Comparison of ENCODE assay signal across 8 cellular contexts in genomic region chr22:27880778-27881394, GRCh38. TPM values are rescaled to one million over a fixed set of nuclear protein-coding genes. Genes with fewer than 3 reads are reported as not detected.
A peak's percentile ranks its signal among the peaks of the same experiment; 100 is the strongest.
DNase-seq lines count a peak whose midpoint lies in the region; ATAC-seq, FAIRE-seq and TF ChIP-seq lines count a peak whose summit lies in the region.

No MANE protein-coding gene starts in this region.

- peak overlapping the region; percentile 77 for H3K27ac Mint-ChIP-seq in chondrocyte (ENCODE audit: unreplicated experiment)
- H3K27ac Mint-ChIP-seq in activated CD4-positive, alpha-beta memory T cell treated with anti-CD3 and anti-CD28 coated beads for 36 hours = no peak overlapping the region

- POLR2A ChIA-PET in activated CD4-positive, alpha-beta memory T cell treated with anti-CD3 and anti-CD28 coated beads for 36 hours (lab: Charles Lee) = no interaction called here

- no peaks in the 10 kb centered on the region for H3K9me3 Mint-ChIP-seq in chondrocyte (ENCODE audit: low read depth)
- no peaks in the 10 kb centered on the region for H3K9me3 Mint-ChIP-seq in activated CD4-positive, alpha-beta memory T cell treated with anti-CD3 and anti-CD28 coated beads for 36 hours

- TF ChIP-seq POLR2A in H54 (IDR thresholded peaks at IDR 0.05; ENCODE audit: low read depth, low read length) = no peak

- peaks cover 6% of the 10 kb centered on the region for H3K36me3 Mint-ChIP-seq in chondrocyte (ENCODE audit: low read depth)
- H3K36me3 Mint-ChIP-seq in activated CD4-positive, alpha-beta memory T cell treated with anti-CD3 and anti-CD28 coated beads for 36 hours = peaks cover 14% of the 10 kb centered on the region

- H4K20me1 ChIP-seq in OCI-LY1 (ENCODE audit: insufficient read depth, low read length) = no peaks in the 10 kb centered on the region

- H3K4me2 ChIP-seq in OCI-LY1 (ENCODE audit: low read length) = no peak overlapping the region

- CTCF ChIA-PET in activated CD4-positive, alpha-beta memory T cell treated with anti-CD3 and anti-CD28 coated beads for 36 hours (lab: Charles Lee) = interaction anchor here (0.6 to 9.4 kb wide), 21 partner anchors 8 to 1207 kb away, joined by 3 to 74 read pairs (median 4); partner anchors contain the start of gene PITPNB

- no peak overlapping the region for H3K4me3 Mint-ChIP-seq in chondrocyte (ENCODE audit: unreplicated experiment)
- no peak overlapping the region for H3K4me3 Mint-ChIP-seq in activated CD4-positive, alpha-beta memory T cell treated with anti-CD3 and anti-CD28 coated beads for 36 hours

- H3K27ac ChIP-seq in C4-2B (no peak overlapping the region), OCI-LY1 (ENCODE audit: low read depth, low read length, poor library complexity, severe bottlenecking) (no peak overlapping the region), subcutaneous abdominal adipose tissue (ENCODE audit: low read depth, low read length) (peak overlapping the region; percentile 44)

- H3K27me3 Mint-ChIP-seq in chondrocyte (ENCODE audit: low read depth) = no peaks in the 10 kb centered on the region
- H3K27me3 Mint-ChIP-seq in activated CD4-positive, alpha-beta memory T cell treated with anti-CD3 and anti-CD28 coated beads for 36 hours = no peaks in the 10 kb centered on the region

- peak; percentile 60 for FAIRE-seq in H54 (lab: Jason Lieb, UNC)

- ATAC-seq in HG02798 (IDR thresholded peaks at IDR 0.05; ENCODE audit: poor library complexity, unreplicated experiment) = no peak

- TF ChIP-seq CTCF in C4-2B (conservative IDR thresholded peaks at IDR 0.05) = peak; percentile 50
- peak; percentile 70 for TF ChIP-seq CTCF in OCI-LY1 (IDR thresholded peaks at IDR 0.05; ENCODE audit: low read length)
- TF ChIP-seq CTCF in chondrocyte (IDR thresholded peaks at IDR 0.05) = peak; percentile 88

- no peaks in the 10 kb centered on the region for H3K4me1 ChIP-seq in OCI-LY1 (ENCODE audit: insufficient read depth, low read length, severe bottlenecking)
- peaks cover 7 to 28% (median 26%) of the 10 kb centered on the region in 5 donors for H3K4me1 ChIP-seq in subcutaneous abdominal adipose tissue (ENCODE audit: control insufficient read depth in 5 of 5, insufficient read depth in 5 of 5, low read length in 5 of 5)

- H3K9ac ChIP-seq in OCI-LY1 (ENCODE audit: low read length) (no peak overlapping the region), subcutaneous abdominal adipose tissue (ENCODE audit: low read length in 5 of 5) (peak overlapping the region in 2 of 5 donors; percentile 24 to 58)

- H3K27me3 ChIP-seq in OCI-LY1 (ENCODE audit: insufficient read depth, low read length) (no peaks in the 10 kb centered on the region), subcutaneous abdominal adipose tissue (ENCODE audit: control insufficient read depth in 5 of 5, insufficient read depth in 4 of 5, low read length in 5 of 5) (no peaks in the 10 kb centered on the region)

- H3K36me3 ChIP-seq in OCI-LY1 (ENCODE audit: insufficient read depth, low read length) (peaks cover 20% of the 10 kb centered on the region), subcutaneous abdominal adipose tissue (ENCODE audit: control insufficient read depth in 5 of 5, insufficient read depth in 5 of 5, low read length in 5 of 5) (peaks cover 0 to 18% (median 10%) of the 10 kb centered on the region in 5 donors)

- H3K9me3 ChIP-seq in OCI-LY1 (ENCODE audit: low read length) (no peaks in the 10 kb centered on the region), subcutaneous abdominal adipose tissue (ENCODE audit: control insufficient read depth in 5 of 5, low read length in 5 of 5) (no peaks in the 10 kb centered on the region)

- H3K79me2 ChIP-seq in OCI-LY1 (ENCODE audit: insufficient read depth, low read length) = no peaks in the 10 kb centered on the region

- peaks cover 67% of the 10 kb centered on the region for H3K4me1 Mint-ChIP-seq in chondrocyte (ENCODE audit: low read depth)
- peaks cover 27% of the 10 kb centered on the region for H3K4me1 Mint-ChIP-seq in activated CD4-positive, alpha-beta memory T cell treated with anti-CD3 and anti-CD28 coated beads for 36 hours (ENCODE audit: low read depth)

- intact Hi-C loops in activated CD4-positive, alpha-beta memory T cell treated with anti-CD3 and anti-CD28 coated beads for 36 hours (cut with micrococcal nuclease) = loop anchor here (5.0 kb wide), 1 partner anchor 561 kb away; no protein-coding TSS in a partner anchor

- H3F3A ChIP-seq in OCI-LY1 (ENCODE audit: insufficient read depth, low read length) = no peaks in the 10 kb centered on the region

- no peaks in the 10 kb centered on the region for H3K9me2 ChIP-seq in OCI-LY1 (ENCODE audit: low read depth, low read length)

- no peak overlapping the region for H2AFZ ChIP-seq in OCI-LY1 (ENCODE audit: low read length)

- H3K4me3 ChIP-seq in OCI-LY1 (ENCODE audit: low read depth, low read length, poor library complexity, severe bottlenecking) (no peak overlapping the region), subcutaneous abdominal adipose tissue (ENCODE audit: low read depth in 1 of 5, low read length in 5 of 5) (no peak overlapping the region)

- DNase-seq in H54 (ENCODE audit: insufficient read length, low spot score) (no peak), chondrocyte (ENCODE audit: low spot score) (no peak), left kidney (ENCODE audit: low read depth, low spot score) (peak; percentile 86)
- no peak for DNase-seq in activated CD4-positive, alpha-beta memory T cell treated with anti-CD3 and anti-CD28 coated beads for 36 hours

RNA-seq across cellular contexts. Expression of gene PITPNB, which starts 38.2 kb away (rescaled TPM):
- total RNA-seq in chondrocyte = 77.9 to 95.8 TPM (median 78.7 TPM) in 3 replicates
- total RNA-seq in activated CD4-positive, alpha-beta memory T cell treated with anti-CD3 and anti-CD28 coated beads for 36 hours = 10 to 100 TPM; 92.2 to 95.7 TPM
